20 cellular contexts compared by ENCODE assay signal in the genomic region with DNA sequence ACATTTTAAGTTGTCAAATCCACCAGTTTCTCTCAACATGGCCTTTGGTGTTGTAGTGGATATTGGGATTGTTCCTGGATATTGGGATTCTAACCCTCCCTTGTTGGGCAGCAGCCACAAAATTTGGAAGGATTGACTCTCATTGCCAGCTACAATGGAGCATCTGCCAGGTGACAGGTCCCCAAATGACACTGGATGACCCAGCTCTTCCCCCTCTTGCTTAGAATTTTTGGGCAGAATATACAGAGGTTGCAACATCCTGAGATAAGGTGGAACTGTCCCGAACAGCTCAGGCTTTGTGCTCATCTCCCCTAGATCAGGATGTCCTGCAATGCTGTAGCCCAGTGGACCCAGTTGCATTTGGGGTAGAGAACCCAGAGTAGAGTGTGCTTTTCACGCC. TPM values are rescaled to one million over a fixed set of nuclear protein-coding genes. Genes with fewer than 3 reads are reported as not detected.
DNase-seq lines count a peak whose midpoint lies in the region; ATAC-seq, FAIRE-seq and TF ChIP-seq lines count a peak whose summit lies in the region.
"Had no signal": no experiment of that assay in that cellular context is flagged by ENCODE, and none has a peak within 500 bp of the region (broad histone marks: within the 10 kb centered on the region; RNA-seq: fewer than 3 reads in every experiment).

No MANE protein-coding gene starts in this region.

- POLR2A ChIA-PET in HepG2 (lab: Yijun Ruan, JAX) (interaction anchor here (1.5 to 3.2 kb wide), 3 partner anchors 7 to 25 kb away, joined by 5 to 11 read pairs (median 6); a partner anchor contains a TSS), RWPE1 (lab: Yijun Ruan, JAX; ENCODE audit: low non-redundant PET) (no interaction called here)

- 59% methylated on average over 2 of the region's 2 CpGs for WGBS in liver
- 83% methylated on average over 2 of the region's 2 CpGs for WGBS in HepG2 (ENCODE audit: low lambda C conversion rate)
- 75% methylated on average over 2 of the region's 2 CpGs for WGBS in mammary epithelial cell (ENCODE audit: low coverage, missing lambda C conversion rate)

- H3K4me2 ChIP-seq in HepG2 (ENCODE audit: low read depth, low read length): no peak overlapping the region
- H3K4me2 ChIP-seq in mammary epithelial cell (ENCODE audit: insufficient read depth, low read depth, low read length): no peak overlapping the region
- H3K4me2 ChIP-seq: A549 had no signal

- intact Hi-C loops in HepG2 (cut with micrococcal nuclease; ENCODE audit: unreplicated experiment) (no loop called here), kidney (cut with DNase I) (no loop called here), mammary epithelial cell (cut with micrococcal nuclease) (loop anchor here (10.0 kb wide), 1 partner anchor 1738 kb away; no protein-coding TSS in a partner anchor)

- H2AFZ ChIP-seq in HepG2 (ENCODE audit: low read length) (no peak overlapping the region), mammary epithelial cell (ENCODE audit: low read depth, low read length) (no peak overlapping the region)
- H2AFZ ChIP-seq: GM23248 had no signal

- H3K9ac ChIP-seq in liver (ENCODE audit: low read depth in 1 of 2, low read length in 2 of 2) (no peak overlapping the region), HepG2 (ENCODE audit: insufficient read depth, low read depth, low read length) (no peak overlapping the region), kidney (ENCODE audit: low read length in 2 of 2) (no peak overlapping the region), mammary epithelial cell (ENCODE audit: insufficient read depth, low read length) (no peak overlapping the region)
- H3K9ac ChIP-seq: GM23248 had no signal

- BruUV-seq in HepG2 (replicated peaks; lab: Mats Ljungman, UMichigan): no TSS peak
- BruUV-seq in mammary epithelial cell (replicated peaks; lab: Mats Ljungman, UMichigan): no TSS peak

- FAIRE-seq in HepG2 (lab: Jason Lieb, UNC) (no peak), kidney (lab: Jason Lieb, UNC) (no peak)
- FAIRE-seq: A549, G401.6, GM12891, GM18507, HTR-8/SVneo had no signal

- no peaks in the 10 kb centered on the region for H4K20me1 ChIP-seq in HepG2 (ENCODE audit: insufficient read depth, low read length)
- H4K20me1 ChIP-seq in mammary epithelial cell (ENCODE audit: insufficient read depth, low read length): no peaks in the 10 kb centered on the region

- ATAC-seq in HepG2: no peak
- ATAC-seq: A549 had no signal

- no peaks in the 10 kb centered on the region for H3K27me3 ChIP-seq in liver (ENCODE audit: control insufficient read depth in 4 of 4, insufficient read depth in 4 of 4, low read length in 3 of 4)
- H3K27me3 ChIP-seq in HepG2 (ENCODE audit: control insufficient read depth in 1 of 2, insufficient read depth in 2 of 2, low read length in 2 of 2): no peaks in the 10 kb centered on the region; a peak in 1 of 5 replicates
- no peaks in the 10 kb centered on the region for H3K27me3 ChIP-seq in neutrophil
- H3K27me3 ChIP-seq in mammary epithelial cell (ENCODE audit: insufficient read depth, low read length): no peaks in the 10 kb centered on the region

- TF ChIP-seq EP300 in HepG2 (IDR thresholded peaks at IDR 0.05; ENCODE audit: low read depth in 2 of 2, low read length in 2 of 2): no peak
- no peak for TF ChIP-seq EP300 in HepG2 (CRISPR knock-in tag; IDR thresholded peaks at IDR 0.05; ENCODE audit: borderline replicate concordance)

- CTCF ChIA-PET in HepG2 (lab: Yijun Ruan, JAX; ENCODE audit: low intra/inter-chr PET ratio, low total read pairs): no interaction called here
- CTCF ChIA-PET in RWPE1 (lab: Yijun Ruan, JAX): interaction anchor here (1.6 kb wide), 1 partner anchor 18 kb away, joined by 4 read pairs; no protein-coding TSS in a partner anchor
- CTCF ChIA-PET in mammary epithelial cell (lab: Charles Lee; ENCODE audit: low non-redundant PET): no interaction called here

- peaks cover 14% of the 10 kb centered on the region for H3K79me2 ChIP-seq in HepG2 (ENCODE audit: insufficient read depth, low read length)
- peaks cover 13% of the 10 kb centered on the region for H3K79me2 ChIP-seq in mammary epithelial cell (ENCODE audit: insufficient read depth, low read length)

- H3K4me3 ChIP-seq in liver (ENCODE audit: low read depth in 1 of 3, low read length in 3 of 3) (no peak overlapping the region), HepG2 (replicated peaks in 1 of 3; ENCODE audit: insufficient read depth in 1 of 3, low read depth in 2 of 3, low read length in 3 of 3) (no peak overlapping the region), kidney (ENCODE audit: low read length in 2 of 2) (no peak overlapping the region), neutrophil (ENCODE audit: low read depth in 1 of 2, low read length in 1 of 2) (no peak overlapping the region), mammary epithelial cell (replicated peaks in 1 of 3; ENCODE audit: insufficient read depth in 1 of 3, low read depth in 2 of 3, low read length in 3 of 3) (no peak overlapping the region)
- H3K4me3 ChIP-seq: A549, GM23248, HAP-1 had no signal

- TF ChIP-seq CTCF in liver (IDR thresholded peaks at IDR 0.05; ENCODE audit: low read depth, low read length, missing input control) (no peak), HepG2 (CRISPR knock-in tag; IDR thresholded peaks at IDR 0.05) (no peak), RWPE1 (conservative IDR thresholded peaks at IDR 0.05; ENCODE audit: low read depth) (no peak), kidney (IDR thresholded peaks at IDR 0.05; ENCODE audit: borderline replicate concordance, extremely low read depth, insufficient read depth) (no peak), neutrophil (IDR thresholded peaks at IDR 0.05) (no peak), mammary epithelial cell (conservative IDR thresholded peaks at IDR 0.05 in 1 of 2, IDR thresholded peaks at IDR 0.05 in 1 of 2; ENCODE audit: extremely low read depth in 1 of 2, insufficient read depth in 1 of 2, low read depth in 1 of 2, low read length in 2 of 2) (no peak)

- dilution Hi-C loops in mammary epithelial cell (cut with HindIII; ENCODE audit: low sequenced_read_pairs): no loop called here

- TF ChIP-seq POLR2A in HepG2 (IDR thresholded peaks at IDR 0.05; ENCODE audit: insufficient read depth in 1 of 2, low read depth in 2 of 2, low read length in 2 of 2): no peak
- TF ChIP-seq POLR2A in erythroblast (IDR thresholded peaks at IDR 0.05; ENCODE audit: low read length): no peak

- H3K9me3 ChIP-seq in liver (ENCODE audit: control insufficient read depth in 4 of 4, low read length in 3 of 4): no peaks in the 10 kb centered on the region
- H3K9me3 ChIP-seq in HepG2 (ENCODE audit: low read length): peaks cover 8% of the 10 kb centered on the region
- no peaks in the 10 kb centered on the region for H3K9me3 ChIP-seq in kidney (ENCODE audit: control insufficient read depth in 1 of 2, low read length in 2 of 2)
- H3K9me3 ChIP-seq in neutrophil: no peaks in the 10 kb centered on the region
- peaks cover 3% of the 10 kb centered on the region for H3K9me3 ChIP-seq in mammary epithelial cell (replicated peaks; ENCODE audit: insufficient read depth, low read length)

- TF ChIP-seq RAD21 in liver (IDR thresholded peaks at IDR 0.05) (peak; percentile 36 to 38), HepG2 (CRISPR knock-in tag; IDR thresholded peaks at IDR 0.05) (no peak)

- H3K4me1 ChIP-seq in liver (ENCODE audit: control insufficient read depth in 4 of 4, insufficient read depth in 4 of 4, low read length in 3 of 4) (peaks cover 18 to 49% (median 34%) of the 10 kb centered on the region in 4 donors), HepG2 (ENCODE audit: insufficient read depth, low read length) (peaks cover 56% of the 10 kb centered on the region), kidney (ENCODE audit: control insufficient read depth in 1 of 2, insufficient read depth in 1 of 2, low read depth in 1 of 2, low read length in 2 of 2) (peaks cover 25 to 28% of the 10 kb centered on the region in 2 donors), neutrophil (ENCODE audit: control insufficient read depth in 1 of 2, insufficient read depth in 1 of 2, low read depth in 1 of 2, low read length in 1 of 2) (peaks cover 65 to 69% of the 10 kb centered on the region in 2 experiments), mammary epithelial cell (ENCODE audit: insufficient read depth, low read length) (peaks cover 10% of the 10 kb centered on the region)
- H3K4me1 ChIP-seq: HAP-1 had no signal

- H3K36me3 ChIP-seq in liver (ENCODE audit: control insufficient read depth in 4 of 4, insufficient read depth in 3 of 4, low read depth in 1 of 4, low read length in 3 of 4) (no peaks in the 10 kb centered on the region), HepG2 (replicated peaks in 1 of 2; ENCODE audit: control insufficient read depth in 1 of 2, insufficient read depth in 2 of 2, low read length in 2 of 2) (peaks cover 0 to 1% of the 10 kb centered on the region in 2 experiments; a peak in 1 of 5 replicates), kidney (ENCODE audit: control insufficient read depth in 1 of 2, insufficient read depth in 2 of 2, low read length in 2 of 2) (no peaks in the 10 kb centered on the region), neutrophil (no peaks in the 10 kb centered on the region), mammary epithelial cell (ENCODE audit: insufficient read depth, low read length) (no peaks in the 10 kb centered on the region)
- H3K36me3 ChIP-seq: HAP-1 had no signal

- in situ Hi-C loops in HepG2 (cut with HindIII; ENCODE audit: extremely low pct_ligation_motif_present, low pct_unique_long_range_greater_than_20kb): no loop called here
- in situ Hi-C loops in mammary epithelial cell (cut with MboI; ENCODE audit: low sequenced_read_pairs in 2 of 2): loop anchor here in 1 of 2 donors (10.0 to 25.0 kb wide), 2 partner anchors 182 to 395 kb away; no protein-coding TSS in a partner anchor

- H3K27ac ChIP-seq in liver (ENCODE audit: low read depth in 1 of 2, low read length in 2 of 2) (peak overlapping the region; percentile 7 to 58), HepG2 (ENCODE audit: extremely low read length, insufficient read depth, low read length) (no peak overlapping the region), RWPE1 (peak overlapping the region; percentile 24; the same call in 1 of the 2 replicates), kidney (ENCODE audit: low read depth in 2 of 2, low read length in 2 of 2) (no peak overlapping the region), neutrophil (peak overlapping the region; percentile 98), mammary epithelial cell (ENCODE audit: insufficient read depth, low read depth, low read length) (no peak overlapping the region)
- H3K27ac ChIP-seq: 22Rv1, A549, GM23248 had no signal

- DNase-seq in HepG2 (ENCODE audit: low spot score) (no peak), RWPE1 (ENCODE audit: low spot score) (no peak), kidney (peak; percentile 4), NCI-H1105 treated with DMSO at 0.1 percent for 48 hours (lab: John Stamatoyannopoulos, UW) (no peak), erythroblast (lab: John Stamatoyannopoulos, UW) (no peak), mammary epithelial cell (no peak)
- DNase-seq: CD4-positive, CD25-positive, alpha-beta regulatory T cell; CD8-positive, alpha-beta memory T cell; COR-L47; DMS 273 treated with DMSO at 0.1 percent for 48 hours; GM23248 had no signal

RNA-seq across cellular contexts. Expression of a gene that starts 5.3 kb away (rescaled TPM):
- total RNA-seq in liver (10 to 100 TPM in 1 of 2 donors, 1 to 10 TPM in 1; 8.3 to 12.4 TPM), HepG2 (2016; rRNA removed; fragmentation: Illumina TruSeq; extraction: Trizol) (17.3 and 17.6 TPM in 2 replicates), kidney (39.4 TPM), mammary epithelial cell (10 to 100 TPM; 19.3 to 27.0 TPM)
- polyA plus RNA-seq in liver (1 to 10 TPM; 4.1 to 8.5 TPM), HepG2 (2011; rRNA removed) (17.5 and 18.0 TPM in 2 replicates), kidney (ENCODE audit: insufficient read depth, low read depth, low replicate concordance) (24.6 TPM), mammary epithelial cell (17.0 TPM)
- 13.6 and 13.8 TPM in 2 replicates for total RNA-seq in HepG2 (2016; cell fraction: cytosol; rRNA removed; fragmentation: Illumina TruSeq; extraction: Trizol; ENCODE audit: low read depth)
- 14.5 and 18.0 TPM in 2 replicates for total RNA-seq in HepG2 (2016; cell fraction: insoluble cytoplasmic fraction; rRNA removed; fragmentation: Illumina TruSeq; extraction: Trizol)
- 15.2 and 19.7 TPM in 2 replicates for total RNA-seq in HepG2 (2016; cell fraction: membrane; rRNA removed; fragmentation: Illumina TruSeq; extraction: Trizol)
- 11.0 and 13.2 TPM in 2 replicates for total RNA-seq in HepG2 (2016; cell fraction: nucleus; rRNA removed; fragmentation: Illumina TruSeq; extraction: Trizol)
- polyA plus RNA-seq in HepG2 (2011; cell fraction: cytosol; rRNA removed): 16.4 and 18.2 TPM in 2 replicates
- 14.2 and 18.7 TPM in 2 replicates for polyA plus RNA-seq in HepG2 (2011; cell fraction: nucleus; rRNA removed)
- 12.4 and 15.2 TPM in 2 replicates for polyA plus RNA-seq in HepG2 (2012)
- polyA plus RNA-seq in HepG2 (2016; cell fraction: cytosol; fragmentation: Illumina TruSeq; extraction: Trizol; ENCODE audit: low read depth): 7.7 and 9.5 TPM in 2 replicates
- polyA plus RNA-seq in HepG2 (2016; cell fraction: insoluble cytoplasmic fraction; fragmentation: Illumina TruSeq; extraction: Trizol; ENCODE audit: low read depth): 17.3 and 21.6 TPM in 2 replicates
- polyA plus RNA-seq in HepG2 (2016; cell fraction: membrane; fragmentation: Illumina TruSeq; extraction: Trizol; ENCODE audit: low read depth): 14.3 and 16.8 TPM in 2 replicates
- 13.4 and 13.5 TPM in 2 replicates for polyA plus RNA-seq in HepG2 (2016; cell fraction: nucleus; fragmentation: Illumina TruSeq; extraction: Trizol; ENCODE audit: insufficient read depth, low read depth)
- 14.2 and 23.5 TPM in 2 replicates for polyA minus RNA-seq in HepG2 (2011; rRNA and poly(A)+ RNA removed; ENCODE audit: low replicate concordance)
- 11.9 and 12.0 TPM in 2 replicates for polyA minus RNA-seq in HepG2 (2011; cell fraction: cytosol; rRNA and poly(A)+ RNA removed)
- 21.5 and 22.0 TPM in 2 replicates for polyA minus RNA-seq in HepG2 (2011; cell fraction: nucleus; rRNA and poly(A)+ RNA removed)
- 6.4 TPM for polyA minus RNA-seq in mammary epithelial cell

RNA-seq across cellular contexts. Expression of a gene that starts 19.1 kb away (rescaled TPM):
- total RNA-seq in liver (10 to 100 TPM in 1 of 2 donors, 1 to 10 TPM in 1; 9.6 to 24.3 TPM), HepG2 (2016; rRNA removed; fragmentation: Illumina TruSeq; extraction: Trizol) (40.3 and 41.8 TPM in 2 replicates), kidney (28.2 TPM), mammary epithelial cell (10 to 100 TPM; 16.3 to 17.5 TPM)
- polyA plus RNA-seq in liver (10 to 100 TPM in 1 of 2 donors, 1 to 10 TPM in 1; 7.9 to 10.7 TPM), HepG2 (2011; rRNA removed) (41.9 and 49.5 TPM in 2 replicates), kidney (ENCODE audit: insufficient read depth, low read depth, low replicate concordance) (21.6 TPM), mammary epithelial cell (16.0 TPM)
- total RNA-seq in HepG2 (2016; cell fraction: cytosol; rRNA removed; fragmentation: Illumina TruSeq; extraction: Trizol; ENCODE audit: low read depth): 33.8 and 34.8 TPM in 2 replicates
- 36.2 and 38.6 TPM in 2 replicates for total RNA-seq in HepG2 (2016; cell fraction: insoluble cytoplasmic fraction; rRNA removed; fragmentation: Illumina TruSeq; extraction: Trizol)
- total RNA-seq in HepG2 (2016; cell fraction: membrane; rRNA removed; fragmentation: Illumina TruSeq; extraction: Trizol): 63.0 and 65.4 TPM in 2 replicates
- total RNA-seq in HepG2 (2016; cell fraction: nucleus; rRNA removed; fragmentation: Illumina TruSeq; extraction: Trizol): 26.0 and 34.7 TPM in 2 replicates
- polyA plus RNA-seq in HepG2 (2011; cell fraction: cytosol; rRNA removed): 38.6 and 42.2 TPM in 2 replicates
- polyA plus RNA-seq in HepG2 (2011; cell fraction: nucleus; rRNA removed): 42.7 and 45.1 TPM in 2 replicates
- 38.6 and 44.4 TPM in 2 replicates for polyA plus RNA-seq in HepG2 (2012)
- polyA plus RNA-seq in HepG2 (2016; cell fraction: cytosol; fragmentation: Illumina TruSeq; extraction: Trizol; ENCODE audit: low read depth): 31.4 and 34.6 TPM in 2 replicates
- 32.4 and 37.2 TPM in 2 replicates for polyA plus RNA-seq in HepG2 (2016; cell fraction: insoluble cytoplasmic fraction; fragmentation: Illumina TruSeq; extraction: Trizol; ENCODE audit: low read depth)
- polyA plus RNA-seq in HepG2 (2016; cell fraction: membrane; fragmentation: Illumina TruSeq; extraction: Trizol; ENCODE audit: low read depth): 47.9 and 48.5 TPM in 2 replicates
- 42.2 and 46.3 TPM in 2 replicates for polyA plus RNA-seq in HepG2 (2016; cell fraction: nucleus; fragmentation: Illumina TruSeq; extraction: Trizol; ENCODE audit: insufficient read depth, low read depth)
- polyA minus RNA-seq in HepG2 (2011; rRNA and poly(A)+ RNA removed; ENCODE audit: low replicate concordance): 29.1 and 59.9 TPM in 2 replicates
- polyA minus RNA-seq in HepG2 (2011; cell fraction: cytosol; rRNA and poly(A)+ RNA removed): 26.6 and 33.8 TPM in 2 replicates
- polyA minus RNA-seq in HepG2 (2011; cell fraction: nucleus; rRNA and poly(A)+ RNA removed): 39.4 and 41.5 TPM in 2 replicates
- polyA minus RNA-seq in mammary epithelial cell: 27.8 TPM

Comparison
In these comparisons a context has a peak if more than half of its experiments do, and no peak if none do; other contexts are left out.
1. H3K27ac ChIP-seq: peak in liver (2 of 2), RWPE1 (single experiment) and neutrophil (single experiment); none in HepG2 (single experiment), kidney (0 of 2) and mammary epithelial cell (single experiment).